In the genomic region with DNA sequence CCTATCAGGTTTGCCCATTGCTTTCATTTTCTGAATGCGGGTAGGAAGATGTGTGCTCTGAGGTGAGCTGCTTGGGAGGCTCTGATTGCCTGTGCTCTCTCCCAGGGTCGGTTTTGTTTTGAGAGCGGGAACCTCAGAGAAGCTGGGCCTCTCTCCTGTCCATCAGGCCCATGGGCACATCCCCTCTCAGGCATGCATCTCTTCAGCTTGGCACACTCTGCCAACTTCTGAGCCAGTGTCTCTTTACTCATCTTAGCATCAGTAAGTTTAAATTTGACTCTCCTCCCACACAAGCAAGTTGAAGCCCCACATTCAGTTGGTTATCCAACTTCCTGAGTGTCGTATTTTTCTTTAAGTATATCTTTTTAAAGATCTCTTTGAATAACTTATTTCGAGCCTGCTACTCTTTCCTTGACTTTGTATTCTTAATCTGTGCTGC, we compare ENCODE assay signal across 20 cellular contexts. TPM values are rescaled to one million over a fixed set of nuclear protein-coding genes. Genes with fewer than 3 reads are reported as not detected.
DNase-seq lines count a peak whose midpoint lies in the region; ATAC-seq and TF ChIP-seq lines count a peak whose summit lies in the region.
"Had no signal": no experiment of that assay in that cellular context is flagged by ENCODE, and none has a peak within 500 bp of the region (broad histone marks: within the 10 kb centered on the region; RNA-seq: fewer than 3 reads in every experiment).

No MANE protein-coding gene starts in this region.

- no peak overlapping the region for H3K9ac ChIP-seq in endodermal cell (ENCODE audit: extremely low read depth, low read length, poor library complexity, severe bottlenecking)

- DNase-seq in stimulated activated CD4-positive, alpha-beta T cell treated with anti-CD3 and anti-CD28 coated beads, Interleukin-1b, Interleukin-23, amount 100 ng/mL, for 48 hours: peak; percentile 45
- DNase-seq in stimulated activated CD4-positive, alpha-beta T cell treated with anti-CD3 and anti-CD28 coated beads, Interleukin-12 subunit alpha, Interleukin-12 subunit beta, amount 100 ng/mL, for 4 hours: no peak
- DNase-seq in WTC11 (ENCODE audit: low spot score) (no peak), endodermal cell (no peak), DMS 273 (lab: John Stamatoyannopoulos, UW; ENCODE audit: unreplicated experiment) (no peak), NOMO-1 treated with dmso at 0.1 percent for 144 hours (lab: John Stamatoyannopoulos, UW; ENCODE audit: unreplicated experiment) (no peak)
- DNase-seq: body of pancreas; natural killer cell; NCI-H1417; NCI-H526 treated with DMSO at 0.1 percent for 48 hours; PC-3; stimulated activated CD4-positive, alpha-beta T cell treated with anti-CD3 and anti-CD28 coated beads, Interleukin-4, amount 100 ng/mL, for 4 hours; T1000 had no signal

- H3K4me1 ChIP-seq in endodermal cell (ENCODE audit: control insufficient read depth, insufficient read depth, low read length) (peaks cover 8% of the 10 kb centered on the region), thymus (ENCODE audit: control insufficient read depth, insufficient read depth, low read length) (peaks cover 13% of the 10 kb centered on the region)
- H3K4me1 ChIP-seq: body of pancreas, SJSA1 had no signal

- 90% methylated on average over 5 of the region's 5 CpGs; no CpG with 5 or more reads in 1 of the 2 experiments for WGBS in endodermal cell (ENCODE audit: insufficient coverage in 1 of 2, insufficient read length in 1 of 2), 2 experiments
- WGBS in thymus: 57% methylated on average over 5 of the region's 5 CpGs

- peaks cover 47% of the 10 kb centered on the region for H3K36me3 Mint-ChIP-seq in WTC11
- peaks cover 45% of the 10 kb centered on the region for H3K36me3 Mint-ChIP-seq in endodermal cell (ENCODE audit: low read depth)

- ATAC-seq in WTC11 (no peak), HG03378 (IDR thresholded peaks at IDR 0.05; ENCODE audit: unreplicated experiment) (no peak)
- ATAC-seq: body of pancreas, natural killer cell, PC-3 had no signal

- H3K27ac Mint-ChIP-seq in WTC11 (peak overlapping the region; percentile 83), endodermal cell (peak overlapping the region; percentile 26)
- H3K27ac Mint-ChIP-seq: natural killer cell had no signal

- peaks cover 65% of the 10 kb centered on the region for H3K36me3 ChIP-seq in endodermal cell (ENCODE audit: control insufficient read depth, insufficient read depth, low read length)
- no peaks in the 10 kb centered on the region for H3K36me3 ChIP-seq in thymus (ENCODE audit: control insufficient read depth, insufficient read depth)

- H3K4me3 ChIP-seq in endodermal cell (ENCODE audit: low read length) (no peak overlapping the region), thymus (ENCODE audit: low read length) (no peak overlapping the region)
- H3K4me3 ChIP-seq: body of pancreas, coronary artery, hepatocyte, lung, SJSA1, thoracic aorta had no signal

- TF ChIP-seq CTCF in WTC11 (IDR thresholded peaks at IDR 0.05) (no peak), endodermal cell (conservative IDR thresholded peaks at IDR 0.05) (no peak)

- H3K9me3 ChIP-seq in endodermal cell (ENCODE audit: control insufficient read depth, low read length) (no peaks in the 10 kb centered on the region), thymus (ENCODE audit: control insufficient read depth) (no peaks in the 10 kb centered on the region)
- H3K9me3 ChIP-seq: body of pancreas, SJSA1, thoracic aorta had no signal

- H3K9me3 Mint-ChIP-seq in WTC11: no peaks in the 10 kb centered on the region
- no peaks in the 10 kb centered on the region for H3K9me3 Mint-ChIP-seq in endodermal cell
- H3K9me3 Mint-ChIP-seq: natural killer cell had no signal

- H3K27me3 ChIP-seq in endodermal cell (ENCODE audit: control insufficient read depth, insufficient read depth, low read length, poor library complexity, severe bottlenecking) (no peaks in the 10 kb centered on the region), thymus (ENCODE audit: control insufficient read depth, insufficient read depth) (no peaks in the 10 kb centered on the region)
- H3K27me3 ChIP-seq: body of pancreas, hepatocyte, SJSA1 had no signal

- peaks cover 46% of the 10 kb centered on the region for H3K4me1 Mint-ChIP-seq in WTC11
- peaks cover 37% of the 10 kb centered on the region for H3K4me1 Mint-ChIP-seq in endodermal cell
- H3K4me1 Mint-ChIP-seq: natural killer cell had no signal

- H3K4me3 Mint-ChIP-seq in WTC11 (no peak overlapping the region), endodermal cell (no peak overlapping the region)
- H3K4me3 Mint-ChIP-seq: natural killer cell had no signal

- H3K27me3 Mint-ChIP-seq in WTC11 (ENCODE audit: low read depth): no peaks in the 10 kb centered on the region
- no peaks in the 10 kb centered on the region for H3K27me3 Mint-ChIP-seq in endodermal cell (ENCODE audit: insufficient read depth)

- POLR2A ChIA-PET in WTC11 (lab: Charles Lee): no interaction called here

- CTCF ChIA-PET in WTC11 (lab: Charles Lee): interaction anchor here (0.5 to 1.0 kb wide), 2 partner anchors 29 to 307 kb away, joined by 3 to 6 read pairs; no protein-coding TSS in a partner anchor

- H3K27ac ChIP-seq in endodermal cell (ENCODE audit: low read depth, low read length) (no peak overlapping the region), thymus (ENCODE audit: low read depth) (peak overlapping the region; percentile 89)
- H3K27ac ChIP-seq: body of pancreas, coronary artery, hepatocyte, SJSA1, thoracic aorta had no signal

TF ChIP-seq in WTC11, 78 proteins besides CTCF, POLR2A, EP300 and RAD21 (continues in another document):
- no peak for TF ChIP-seq ZNF416 (CRISPR knock-in tag; IDR thresholded peaks at IDR 0.05)
- TF ChIP-seq, protein P1, sequence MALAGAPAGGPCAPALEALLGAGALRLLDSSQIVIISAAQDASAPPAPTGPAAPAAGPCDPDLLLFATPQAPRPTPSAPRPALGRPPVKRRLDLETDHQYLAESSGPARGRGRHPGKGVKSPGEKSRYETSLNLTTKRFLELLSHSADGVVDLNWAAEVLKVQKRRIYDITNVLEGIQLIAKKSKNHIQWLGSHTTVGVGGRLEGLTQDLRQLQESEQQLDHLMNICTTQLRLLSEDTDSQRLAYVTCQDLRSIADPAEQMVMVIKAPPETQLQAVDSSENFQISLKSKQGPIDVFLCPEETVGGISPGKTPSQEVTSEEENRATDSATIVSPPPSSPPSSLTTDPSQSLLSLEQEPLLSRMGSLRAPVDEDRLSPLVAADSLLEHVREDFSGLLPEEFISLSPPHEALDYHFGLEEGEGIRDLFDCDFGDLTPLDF (CRISPR knock-in tag; IDR thresholded peaks at IDR 0.05): no peak
- TF ChIP-seq, protein P2, sequence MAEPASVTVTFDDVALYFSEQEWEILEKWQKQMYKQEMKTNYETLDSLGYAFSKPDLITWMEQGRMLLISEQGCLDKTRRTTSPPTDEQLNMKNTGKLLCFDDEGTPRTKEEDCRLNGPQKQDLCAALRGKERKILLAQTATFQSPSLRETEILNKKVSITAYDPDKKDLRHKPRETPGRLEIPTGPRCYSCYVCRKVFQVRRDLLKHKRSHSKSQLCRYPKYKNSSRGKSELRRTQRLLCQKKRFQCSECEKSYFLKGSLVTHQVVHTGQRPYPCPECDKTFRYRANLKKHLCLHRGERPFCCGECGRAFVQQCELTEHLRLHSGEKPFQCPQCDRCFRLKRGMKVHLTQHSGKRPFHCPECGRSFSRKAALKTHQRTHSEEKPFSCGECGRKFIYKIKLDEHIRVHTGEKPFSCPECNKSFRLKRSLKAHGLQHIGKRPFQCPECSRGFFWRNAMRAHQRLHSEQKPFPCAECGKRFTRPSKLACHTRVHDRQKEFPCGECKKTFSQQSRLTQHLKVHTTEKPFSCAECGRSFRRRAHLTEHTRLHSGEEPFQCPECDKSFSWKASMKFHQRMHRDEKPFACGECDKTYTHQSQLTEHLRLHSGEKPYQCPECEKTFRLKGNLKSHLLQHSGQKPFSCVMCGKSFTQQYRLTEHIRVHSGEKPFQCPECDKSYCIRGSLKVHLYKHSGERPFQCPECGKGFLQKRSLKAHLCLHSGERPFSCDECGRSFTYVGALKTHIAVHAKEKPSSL (CRISPR knock-in tag; conservative IDR thresholded peaks at IDR 0.05): no peak
- no peak for TF ChIP-seq ZNF396 (CRISPR knock-in tag; IDR thresholded peaks at IDR 0.05; ENCODE audit: borderline replicate concordance)
- no peak for TF ChIP-seq ZNF121 (CRISPR knock-in tag; IDR thresholded peaks at IDR 0.05)
- TF ChIP-seq, protein P3, sequence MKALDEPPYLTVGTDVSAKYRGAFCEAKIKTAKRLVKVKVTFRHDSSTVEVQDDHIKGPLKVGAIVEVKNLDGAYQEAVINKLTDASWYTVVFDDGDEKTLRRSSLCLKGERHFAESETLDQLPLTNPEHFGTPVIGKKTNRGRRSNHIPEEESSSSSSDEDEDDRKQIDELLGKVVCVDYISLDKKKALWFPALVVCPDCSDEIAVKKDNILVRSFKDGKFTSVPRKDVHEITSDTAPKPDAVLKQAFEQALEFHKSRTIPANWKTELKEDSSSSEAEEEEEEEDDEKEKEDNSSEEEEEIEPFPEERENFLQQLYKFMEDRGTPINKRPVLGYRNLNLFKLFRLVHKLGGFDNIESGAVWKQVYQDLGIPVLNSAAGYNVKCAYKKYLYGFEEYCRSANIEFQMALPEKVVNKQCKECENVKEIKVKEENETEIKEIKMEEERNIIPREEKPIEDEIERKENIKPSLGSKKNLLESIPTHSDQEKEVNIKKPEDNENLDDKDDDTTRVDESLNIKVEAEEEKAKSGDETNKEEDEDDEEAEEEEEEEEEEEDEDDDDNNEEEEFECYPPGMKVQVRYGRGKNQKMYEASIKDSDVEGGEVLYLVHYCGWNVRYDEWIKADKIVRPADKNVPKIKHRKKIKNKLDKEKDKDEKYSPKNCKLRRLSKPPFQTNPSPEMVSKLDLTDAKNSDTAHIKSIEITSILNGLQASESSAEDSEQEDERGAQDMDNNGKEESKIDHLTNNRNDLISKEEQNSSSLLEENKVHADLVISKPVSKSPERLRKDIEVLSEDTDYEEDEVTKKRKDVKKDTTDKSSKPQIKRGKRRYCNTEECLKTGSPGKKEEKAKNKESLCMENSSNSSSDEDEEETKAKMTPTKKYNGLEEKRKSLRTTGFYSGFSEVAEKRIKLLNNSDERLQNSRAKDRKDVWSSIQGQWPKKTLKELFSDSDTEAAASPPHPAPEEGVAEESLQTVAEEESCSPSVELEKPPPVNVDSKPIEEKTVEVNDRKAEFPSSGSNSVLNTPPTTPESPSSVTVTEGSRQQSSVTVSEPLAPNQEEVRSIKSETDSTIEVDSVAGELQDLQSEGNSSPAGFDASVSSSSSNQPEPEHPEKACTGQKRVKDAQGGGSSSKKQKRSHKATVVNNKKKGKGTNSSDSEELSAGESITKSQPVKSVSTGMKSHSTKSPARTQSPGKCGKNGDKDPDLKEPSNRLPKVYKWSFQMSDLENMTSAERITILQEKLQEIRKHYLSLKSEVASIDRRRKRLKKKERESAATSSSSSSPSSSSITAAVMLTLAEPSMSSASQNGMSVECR (CRISPR knock-in tag; IDR thresholded peaks at IDR 0.05; ENCODE audit: borderline replicate concordance): no peak
- TF ChIP-seq ZNF423 (CRISPR knock-in tag; IDR thresholded peaks at IDR 0.05): no peak
- TF ChIP-seq ESRRA (CRISPR knock-in tag; IDR thresholded peaks at IDR 0.05; ENCODE audit: borderline replicate concordance): no peak
- TF ChIP-seq HMGA2 (CRISPR knock-in tag; IDR thresholded peaks at IDR 0.05): no peak

RNA-seq across cellular contexts. Expression of a gene that starts 54.5 kb away (rescaled TPM):
- total RNA-seq in WTC11 (2021) (28.0 to 35.0 TPM (median 29.1 TPM) in 3 replicates), endodermal cell (10 to 100 TPM; 30.6 to 33.0 TPM)
- polyA plus RNA-seq in endodermal cell (2013, experiment 1 of 2): 18.8 TPM
- polyA plus RNA-seq in endodermal cell (2013, experiment 2 of 2): 20.0 TPM
- 37.3 TPM for polyA plus RNA-seq in thymus
